In the genomic region with DNA sequence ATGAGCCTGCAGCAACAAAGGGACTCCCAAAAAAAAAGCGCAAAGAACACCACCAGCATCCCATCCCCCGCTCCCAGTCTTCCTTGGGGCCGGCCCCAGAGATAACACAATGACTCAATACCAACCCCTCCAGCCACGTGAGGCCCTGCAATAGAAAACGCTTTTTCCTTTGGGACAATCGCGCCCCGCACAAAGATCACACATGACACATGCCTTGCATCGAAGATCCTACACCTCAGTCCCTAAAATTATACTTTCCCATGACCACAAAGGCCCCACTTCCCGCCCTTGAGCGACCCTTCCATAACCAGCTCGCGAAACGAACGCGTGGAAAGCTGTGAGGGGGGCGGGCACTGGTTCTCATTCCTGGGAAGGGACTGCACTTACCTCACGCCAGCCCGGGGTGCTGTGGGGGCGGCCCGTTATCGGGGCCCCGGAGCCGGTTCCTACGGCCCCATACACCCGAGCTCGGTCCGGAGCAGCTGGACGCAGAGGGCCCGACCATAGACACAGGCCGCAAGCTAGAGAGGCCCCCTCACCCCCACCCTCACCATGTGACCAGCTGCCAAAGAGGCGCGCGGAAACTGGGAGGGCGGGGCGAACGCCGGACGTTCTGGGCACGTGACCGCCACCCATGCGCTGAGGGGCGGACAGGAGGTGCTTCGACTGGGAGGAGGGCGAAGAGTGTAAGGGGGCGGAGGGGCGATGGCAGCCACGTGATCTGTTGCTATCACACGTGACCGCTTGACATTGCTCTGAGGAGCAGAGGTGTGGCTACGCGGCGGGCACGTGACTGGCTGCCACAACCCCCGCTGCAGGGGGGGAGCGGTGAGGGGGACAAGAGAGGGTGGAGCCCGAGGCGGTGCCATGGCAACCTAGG, we compare ENCODE assay signal across 8 cellular contexts. TPM values are rescaled to one million over a fixed set of nuclear protein-coding genes. Genes with fewer than 3 reads are reported as not detected.
DNase-seq lines count a peak whose midpoint lies in the region; ATAC-seq, FAIRE-seq and TF ChIP-seq lines count a peak whose summit lies in the region.

A gene (minus strand): TSS at position 523 of the 880 bp plus-strand sequence. CDS start 593 bp downstream, outside the sequence.

- H2AFZ ChIP-seq in Loucy (ENCODE audit: low read length) = peak within 1 kb of the TSS; percentile 88

- DNase-seq in EL (peak; percentile 100), H54 (ENCODE audit: insufficient read length, low spot score) (peak; percentile 98), fibroblast of peridontal ligament (ENCODE audit: extremely low read depth) (peak; percentile 99), natural killer cell (peak; percentile 96)
- DNase-seq in activated T-helper 9 cell treated with anti-CD3 and anti-CD28 coated beads, Interleukin-2, amount 50 U/mL, for 16 hours (ENCODE audit: low read depth) = peak; percentile 97
- DNase-seq in stimulated activated naive CD4-positive, alpha-beta T cell treated with Interleukin-2 at 50 U/mL for 16 hours (lab: John Stamatoyannopoulos, UW) = peak; percentile 99

- no peaks in the 10 kb centered on the region for H3K27me3 ChIP-seq in Loucy (ENCODE audit: insufficient read depth, low read length, poor library complexity, severe bottlenecking)

- H3K9me3 Mint-ChIP-seq in natural killer cell = no peaks in the 10 kb centered on the region

- ATAC-seq in natural killer cell = peak; percentile 81 to 97 (median 89)

- peaks cover 54% of the 10 kb centered on the region for H3K79me2 ChIP-seq in Loucy (ENCODE audit: insufficient read depth, low read length)

- peaks cover 20% of the 10 kb centered on the region for H3K36me3 ChIP-seq in Loucy (ENCODE audit: insufficient read depth, low read length)

- H3K9me2 ChIP-seq in Loucy (replicated peaks; ENCODE audit: low read depth, low read length) = no peaks in the 10 kb centered on the region

- H3K4me2 ChIP-seq in Loucy (ENCODE audit: low read depth, low read length, poor library complexity, severe bottlenecking) = peak within 1 kb of the TSS; percentile 93

- peak within 1 kb of the TSS; percentile 89 for H3K4me3 Mint-ChIP-seq in natural killer cell

- H3K27ac Mint-ChIP-seq in natural killer cell = peak within 1 kb of the TSS; percentile 91 to 92

- H3K9ac ChIP-seq in Loucy (ENCODE audit: low read depth, low read length, poor library complexity, severe bottlenecking) = peak within 1 kb of the TSS; percentile 99

- TF ChIP-seq CTCF in Loucy (conservative IDR thresholded peaks at IDR 0.05; ENCODE audit: low read length) = no peak
- no peak for TF ChIP-seq CTCF in natural killer cell (IDR thresholded peaks at IDR 0.05)

- H4K20me1 ChIP-seq in Loucy (ENCODE audit: insufficient read depth, low read length, poor library complexity, severe bottlenecking) = peaks cover 37% of the 10 kb centered on the region

- intact Hi-C loops in natural killer cell (cut with micrococcal nuclease) = loop anchor here (1.0 kb wide), 3 partner anchors 8 to 232 kb away; a partner anchor contains a TSS

- peaks cover 7% of the 10 kb centered on the region for H3F3A ChIP-seq in Loucy (ENCODE audit: low read depth)

- peaks cover 41% of the 10 kb centered on the region for H3K4me1 ChIP-seq in Loucy (ENCODE audit: insufficient read depth, low read length, poor library complexity, severe bottlenecking)

- TF ChIP-seq POLR2A in H54 (IDR thresholded peaks at IDR 0.05; ENCODE audit: low read depth, low read length) (peak; percentile 44; the same call in 1 of the 2 replicates), Raji (IDR thresholded peaks at IDR 0.05; ENCODE audit: insufficient read depth, low read depth, low read length) (peak; percentile 72)

- H3K9me3 ChIP-seq in Loucy (ENCODE audit: insufficient read depth, low read depth, low read length) = no peaks in the 10 kb centered on the region

- H3K4me3 ChIP-seq in Loucy (ENCODE audit: low read length, poor library complexity, severe bottlenecking) = peak within 1 kb of the TSS; percentile 99

- peak; percentile 87 for FAIRE-seq in H54 (lab: Jason Lieb, UNC)

- peaks cover 5% of the 10 kb centered on the region for H3K36me3 Mint-ChIP-seq in natural killer cell

- no peaks in the 10 kb centered on the region for H3K27me3 Mint-ChIP-seq in natural killer cell (ENCODE audit: low read depth in 2 of 2)

- H3K4me1 Mint-ChIP-seq in natural killer cell = peaks cover 45 to 49% of the 10 kb centered on the region in 2 donors

RNA-seq across cellular contexts. Expression of the gene that starts here (rescaled TPM):
- total RNA-seq in natural killer cell = 10 to 100 TPM; 30.7 to 39.5 (median 37.7) TPM

Comparison
In these comparisons a context has a peak if more than half of its experiments do, and no peak if none do; other contexts are left out.
1. Peak in every context shown above with its lines: DNase-seq, ATAC-seq and H3K4me3 ChIP-seq.